11 cellular contexts compared by ENCODE assay signal in the genomic region with DNA sequence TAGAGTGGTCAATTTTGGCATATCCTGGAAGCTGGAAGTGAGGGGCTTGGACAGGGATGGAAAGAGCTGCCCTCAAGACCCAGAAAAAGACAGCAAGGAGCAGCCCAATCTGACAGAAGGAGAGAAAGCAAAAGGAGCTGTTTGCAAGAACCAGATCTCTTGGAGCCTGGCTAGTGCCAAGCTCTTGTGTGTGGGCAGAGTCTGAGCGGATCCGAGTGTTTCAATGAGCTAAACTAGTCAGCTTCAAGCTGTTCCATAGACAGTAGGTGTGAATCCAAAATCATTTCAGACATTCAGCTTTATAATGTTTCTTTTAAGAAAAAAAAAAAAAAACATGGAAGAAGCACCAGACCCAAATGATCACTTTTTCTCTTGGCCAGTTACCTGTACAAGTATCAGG.
"Had no signal": no experiment of that assay in that cellular context is flagged by ENCODE, and none has a peak within 500 bp of the region (broad histone marks: within the 10 kb centered on the region; RNA-seq: fewer than 3 reads in every experiment).

No MANE protein-coding gene starts in this region.

- H3K27ac Mint-ChIP-seq: activated CD4-positive, alpha-beta memory T cell treated with anti-CD3 and anti-CD28 coated beads, Interleukin-2, amount 10 ng/mL, durations not matched to agents 7 days and 5 days; activated naive CD4-positive, alpha-beta T cell treated with anti-CD3 and anti-CD28 coated beads for 36 hours; nephron had no signal

- DNase-seq: activated CD4-positive, alpha-beta memory T cell treated with anti-CD3 and anti-CD28 coated beads, Interleukin-2, amount 10 ng/mL, durations not matched to agents 7 days and 5 days; activated naive CD4-positive, alpha-beta T cell treated with anti-CD3 and anti-CD28 coated beads for 36 hours; central memory CD4-positive, alpha-beta T cell; stimulated activated CD4-positive, alpha-beta T cell treated with anti-CD3 and anti-CD28 coated beads, Interleukin-4, amount 100 ng/mL, for 1 hour; stimulated activated CD8-positive, alpha-beta memory T cell treated with anti-CD3 and anti-CD28 coated beads, Interleukin-4, amount 100 ng/mL, for 48 hours; stimulated activated naive CD8-positive, alpha-beta T cell treated with anti-CD3 and anti-CD28 coated beads, Interleukin-15, Interleukin-2, amounts not matched to agents 100 U/mL and 50 U/mL, for 24 hours; SW 1271 had no signal

- H3K27ac ChIP-seq: lower lobe of right lung, testis had no signal

- H3K4me3 Mint-ChIP-seq: activated CD4-positive, alpha-beta memory T cell treated with anti-CD3 and anti-CD28 coated beads, Interleukin-2, amount 10 ng/mL, durations not matched to agents 7 days and 5 days; activated naive CD4-positive, alpha-beta T cell treated with anti-CD3 and anti-CD28 coated beads for 36 hours; nephron had no signal

- ATAC-seq: esophagus mucosa; stimulated activated naive CD8-positive, alpha-beta T cell treated with anti-CD3 and anti-CD28 coated beads, Interleukin-15, Interleukin-2, amounts not matched to agents 100 U/mL and 50 U/mL, for 24 hours had no signal

- H3K4me3 ChIP-seq: lower lobe of right lung, testis had no signal

- H3K4me1 ChIP-seq: testis had no signal

- H3K27me3 ChIP-seq: testis had no signal

- H3K36me3 ChIP-seq: lower lobe of right lung had no signal

- H3K4me1 Mint-ChIP-seq: activated CD4-positive, alpha-beta memory T cell treated with anti-CD3 and anti-CD28 coated beads, Interleukin-2, amount 10 ng/mL, durations not matched to agents 7 days and 5 days had no signal

- H3K9me3 ChIP-seq: testis had no signal
